ENCODE assay signal across 22 cellular contexts in the genomic region with DNA sequence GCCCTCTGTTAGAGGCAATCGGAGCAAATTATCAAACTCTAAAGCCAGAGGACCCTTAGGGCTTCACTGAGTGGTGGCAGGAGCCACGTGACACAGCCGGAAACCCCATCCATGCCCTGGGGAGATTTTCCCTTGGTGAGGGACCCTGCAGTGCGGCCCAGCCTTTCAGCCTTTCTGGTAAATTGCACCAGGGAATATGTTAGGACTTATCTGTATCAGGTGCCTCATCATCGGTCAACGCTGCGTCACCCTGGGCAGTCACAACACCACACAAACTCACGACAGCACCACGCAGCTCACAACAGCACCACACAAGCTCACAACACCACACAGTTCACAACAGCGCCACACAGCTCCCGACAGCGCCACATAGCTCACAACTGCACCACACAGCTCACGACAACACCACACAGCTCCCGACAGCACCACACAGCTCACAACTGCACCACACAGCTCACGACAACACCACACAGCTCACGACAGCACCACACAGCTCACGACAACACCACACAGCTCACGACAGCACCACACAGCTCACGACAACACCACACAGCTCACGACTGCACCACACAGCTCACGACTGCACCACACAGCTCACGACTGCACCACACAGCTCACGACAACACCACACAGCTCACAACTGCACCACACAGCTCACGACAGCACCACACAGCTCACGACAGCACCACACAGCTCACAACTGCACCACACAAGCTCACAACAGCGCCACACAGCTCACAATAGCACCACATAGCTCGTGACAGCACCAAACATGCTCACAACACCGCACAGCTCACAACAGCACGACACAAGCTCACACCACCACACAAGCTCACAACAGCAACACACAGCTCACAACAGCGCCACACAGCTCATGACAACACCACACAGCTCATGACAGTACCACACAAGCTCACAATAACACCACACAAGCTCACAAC.
A peak's percentile ranks its signal among the peaks of the same experiment; 100 is the strongest.
DNase-seq lines count a peak whose midpoint lies in the region; ATAC-seq, FAIRE-seq and TF ChIP-seq lines count a peak whose summit lies in the region.
"Had no signal": no experiment of that assay in that cellular context is flagged by ENCODE, and none has a peak within 500 bp of the region (broad histone marks: within the 10 kb centered on the region; RNA-seq: fewer than 3 reads in every experiment).

No MANE protein-coding gene starts in this region.

- no peaks in the 10 kb centered on the region for H3K36me3 ChIP-seq in Peyer's patch
- H3K36me3 ChIP-seq: thyroid gland had no signal

- intact Hi-C loops in sciatic nerve (cut with DNase I) = no loop called here

- TF ChIP-seq CTCF in Peyer's patch (IDR thresholded peaks at IDR 0.05) = no peak

- no peak overlapping the region for H3K4me3 ChIP-seq in Peyer's patch
- H3K4me3 ChIP-seq: PC-9, thyroid gland had no signal

- peak; percentile 2 for DNase-seq in Daoy (ENCODE audit: low read depth)
- peak in 2 of 3 donors; percentile 14 to 30 for DNase-seq in Peyer's patch
- peak; percentile 31 for DNase-seq in islet precursor cell
- DNase-seq in sciatic nerve (ENCODE audit: low spot score) = peak; percentile 28
- no peak for DNase-seq in H54 (ENCODE audit: insufficient read length, low spot score)
- DNase-seq: activated CD8-positive, alpha-beta T cell treated with anti-CD3 and anti-CD28 coated beads, Interleukin-2, amount 10 ng/mL, durations not matched to agents 7 days and 5 days; dermis blood vessel endothelial cell; DND-41; kidney glomerular epithelial cell; midbrain; NCI-H1417; NCI-H2171; NCI-H82; PC-9; T-helper 2 cell; thyroid gland had no signal

- no peak overlapping the region for H3K27ac ChIP-seq in Peyer's patch
- H3K27ac ChIP-seq: epithelial cell of prostate, PC-9, thyroid gland, VCaP had no signal

- TF ChIP-seq POLR2A in Peyer's patch (IDR thresholded peaks at IDR 0.05) = no peak
- TF ChIP-seq POLR2A in H54 (IDR thresholded peaks at IDR 0.05; ENCODE audit: low read depth, low read length) = no peak
- TF ChIP-seq POLR2A in GM18505 (IDR thresholded peaks at IDR 0.05; ENCODE audit: borderline replicate concordance, extremely low read depth, insufficient read depth, insufficient read length) = no peak

- H3K27me3 ChIP-seq in Peyer's patch = no peaks in the 10 kb centered on the region
- H3K27me3 ChIP-seq: thyroid gland had no signal

- H3K9me3 ChIP-seq in Peyer's patch = no peaks in the 10 kb centered on the region
- H3K9me3 ChIP-seq: thyroid gland had no signal

- H3K4me1 ChIP-seq in Peyer's patch = peaks cover 0 to 15% (median 7%) of the 10 kb centered on the region in 4 donors

- no peak for ATAC-seq in sciatic nerve
- no peak for ATAC-seq in GM21786 (IDR thresholded peaks at IDR 0.05; ENCODE audit: unreplicated experiment)
- ATAC-seq in GM18505 (IDR thresholded peaks at IDR 0.05; ENCODE audit: unreplicated experiment) = no peak
- ATAC-seq in GM18861 (IDR thresholded peaks at IDR 0.05; ENCODE audit: unreplicated experiment) = no peak
- ATAC-seq: activated CD8-positive, alpha-beta T cell treated with anti-CD3 and anti-CD28 coated beads, Interleukin-2, amount 10 ng/mL, durations not matched to agents 7 days and 5 days had no signal

- no peak for FAIRE-seq in H54 (lab: Jason Lieb, UNC)
- FAIRE-seq: frontal cortex had no signal
